Comparison of ENCODE assay signal across 19 cellular contexts in genomic region chr5:1818784-1819183, GRCh38.
"Had no signal": no experiment of that assay in that cellular context is flagged by ENCODE, and none has a peak within 500 bp of the region (broad histone marks: within the 10 kb centered on the region; RNA-seq: fewer than 3 reads in every experiment).

No MANE protein-coding gene starts in this region.

- H3K27ac ChIP-seq: esophagus squamous epithelium, gastrocnemius medialis, thoracic aorta, upper lobe of left lung, WERI-Rb-1 had no signal

- H3K27ac Mint-ChIP-seq: endodermal cell had no signal

- H3K9me3 Mint-ChIP-seq: endodermal cell had no signal

- H3K27me3 ChIP-seq: esophagus squamous epithelium, gastrocnemius medialis, upper lobe of left lung had no signal

- H3K4me3 ChIP-seq: esophagus squamous epithelium, gastrocnemius medialis, thoracic aorta, upper lobe of left lung had no signal

- ATAC-seq: gastrocnemius medialis; naive thymus-derived CD4-positive, alpha-beta T cell; sciatic nerve; SK-N-SH treated with all-trans-retinoic acid at 6 μM for 48 hours; T-cell had no signal

- DNase-seq: activated CD4-positive, alpha-beta T cell treated with anti-CD3 and anti-CD28 coated beads for 1 hour; activated CD4-positive, alpha-beta T cell treated with anti-CD3 and anti-CD28 coated beads, Interleukin-2, amount 50 U/mL, for 4 hours; activated naive CD4-positive, alpha-beta T cell treated with Interleukin-2 at 50 U/mL for 16 hours; amygdala; cortex of kidney; endodermal cell; esophagus squamous epithelium; gastrocnemius medialis; hippocampal formation; mesendoderm; naive thymus-derived CD4-positive, alpha-beta T cell; small intestine; stimulated activated naive CD4-positive, alpha-beta T cell treated with Interleukin-2 at 50 U/mL for 16 hours; T-cell; upper lobe of left lung; WERI-Rb-1 had no signal

- H3K9me3 ChIP-seq: esophagus squamous epithelium, gastrocnemius medialis, thoracic aorta, upper lobe of left lung had no signal

- H3K4me1 Mint-ChIP-seq: endodermal cell had no signal

- H3K27me3 Mint-ChIP-seq: naive thymus-derived CD4-positive, alpha-beta T cell; T-cell had no signal

- H3K4me1 ChIP-seq: esophagus squamous epithelium, gastrocnemius medialis, upper lobe of left lung had no signal

- H3K4me3 Mint-ChIP-seq: endodermal cell; naive thymus-derived CD4-positive, alpha-beta T cell; T-cell had no signal
